Comparison of ENCODE assay signal across 1 cellular context in genomic region chr2:232502901-232503791, GRCh38.
TF ChIP-seq lines count a peak whose summit lies in the region.

No MANE protein-coding gene starts in this region.

TF ChIP-seq in HepG2, 621 proteins besides CTCF, POLR2A, EP300 and RAD21 (continued from another document):
- no peak for TF ChIP-seq AFF4 (CRISPR knock-in tag; IDR thresholded peaks at IDR 0.05)
- TF ChIP-seq ZNF878 (CRISPR knock-in tag; IDR thresholded peaks at IDR 0.05), result no peak
- TF ChIP-seq GABPB1 (CRISPR knock-in tag; IDR thresholded peaks at IDR 0.05), result peak; percentile 18; the same call in 1 of the 2 replicates
- TF ChIP-seq RXRA (CRISPR knock-in tag; IDR thresholded peaks at IDR 0.05), result no peak
- TF ChIP-seq ZNF580 (CRISPR knock-in tag; IDR thresholded peaks at IDR 0.05; ENCODE audit: borderline replicate concordance, low read depth), result no peak
- no peak for TF ChIP-seq CEBPG (CRISPR knock-in tag; IDR thresholded peaks at IDR 0.05)
- 0 out of 2 replicates have a peak, but pooled peaks have one; percentile 50 for TF ChIP-seq GLI4 (CRISPR knock-in tag; IDR thresholded peaks at IDR 0.05; ENCODE audit: borderline replicate concordance)
- no peak for TF ChIP-seq ZBTB42 (CRISPR knock-in tag; IDR thresholded peaks at IDR 0.05)
- no peak for TF ChIP-seq RFX3 (CRISPR knock-in tag; IDR thresholded peaks at IDR 0.05)
- no peak for TF ChIP-seq TGIF2 (CRISPR knock-in tag; IDR thresholded peaks at IDR 0.05)
- TF ChIP-seq UBTF (CRISPR knock-in tag; IDR thresholded peaks at IDR 0.05), result peak; percentile 49
